Comparison of ENCODE assay signal across 17 cellular contexts in the genomic region with DNA sequence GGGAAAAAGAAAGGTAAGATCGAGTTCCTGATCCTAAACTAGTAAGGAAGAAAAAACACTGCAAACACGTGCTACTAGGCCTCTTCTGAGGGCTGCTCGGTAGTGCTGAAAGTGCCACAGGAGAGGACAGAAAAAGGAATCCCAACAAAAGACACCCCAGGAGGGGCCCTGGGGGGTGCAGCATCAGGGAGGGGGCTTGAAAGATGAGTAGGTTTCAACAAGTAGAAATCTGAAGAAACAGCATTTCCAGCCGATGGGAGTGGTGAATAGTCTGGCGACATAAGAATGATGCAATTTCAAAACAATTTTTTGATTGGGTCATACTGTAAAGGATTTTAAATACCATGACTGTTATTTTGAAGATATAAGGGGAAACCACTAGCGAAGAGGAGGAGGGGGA.
DNase-seq lines count a peak whose midpoint lies in the region; ATAC-seq, FAIRE-seq and TF ChIP-seq lines count a peak whose summit lies in the region.
"Had no signal": no experiment of that assay in that cellular context is flagged by ENCODE, and none has a peak within 500 bp of the region (broad histone marks: within the 10 kb centered on the region; RNA-seq: fewer than 3 reads in every experiment).

No MANE protein-coding gene starts in this region.

- H3K4me3 ChIP-seq in H1 (ENCODE audit: extremely low read depth in 1 of 4, insufficient read depth in 2 of 4, low read depth in 3 of 4, low read length in 4 of 4), result no peak overlapping the region
- H3K4me3 ChIP-seq in neural progenitor cell, result no peak overlapping the region
- H3K4me3 ChIP-seq: gastroesophageal sphincter, vagina had no signal

- H3K23me2 ChIP-seq in H1 (ENCODE audit: low read depth, low read length), result no peaks in the 10 kb centered on the region

- CTCF ChIA-PET in H1 (lab: Charles Lee; ENCODE audit: partially characterized antibody), result no interaction called here

- H3K56ac ChIP-seq in H1 (replicated peaks; ENCODE audit: insufficient read length, low read depth, low read length), result no peak overlapping the region

- H3K27me3 ChIP-seq in H1 (replicated peaks in 1 of 4; ENCODE audit: control insufficient read depth in 3 of 4, extremely low read depth in 1 of 4, insufficient read depth in 3 of 4, low read length in 3 of 4), result no peaks in the 10 kb centered on the region
- H3K27me3 ChIP-seq in neural progenitor cell, result no peaks in the 10 kb centered on the region
- H3K27me3 ChIP-seq: gastroesophageal sphincter, vagina had no signal

- no peak overlapping the region for H4K8ac ChIP-seq in H1 (ENCODE audit: extremely low read depth, insufficient read depth, low read length)

- H3K23ac ChIP-seq in H1 (ENCODE audit: insufficient read length), result no peak overlapping the region

- ATAC-seq in HG02610 (IDR thresholded peaks at IDR 0.05; ENCODE audit: unreplicated experiment) (no peak), GM19023 (IDR thresholded peaks at IDR 0.05; ENCODE audit: unreplicated experiment) (no peak)
- ATAC-seq: gastroesophageal sphincter had no signal

- TF ChIP-seq RAD21 in H1 (IDR thresholded peaks at IDR 0.05 in 1 of 2, conservative IDR thresholded peaks at IDR 0.05 in 1 of 2; ENCODE audit: low read depth in 2 of 2, low read length in 2 of 2), result no peak

- H3K4me1 ChIP-seq in H1 (replicated peaks in 1 of 4; ENCODE audit: control insufficient read depth in 3 of 4, insufficient read depth in 4 of 4, low read length in 3 of 4) (peaks cover 0 to 6% (median 0%) of the 10 kb centered on the region in 4 experiments; a peak in 3 of 7 replicates), neural progenitor cell (peaks cover 12% of the 10 kb centered on the region)
- H3K4me1 ChIP-seq: gastroesophageal sphincter, vagina had no signal

- no peak overlapping the region for H2AFZ ChIP-seq in H1 (ENCODE audit: low read length)
- H2AFZ ChIP-seq in neural progenitor cell (replicated peaks), result no peak overlapping the region

- FAIRE-seq in H1 (lab: Jason Lieb, UNC), result no peak
- FAIRE-seq: GM19239, small intestine had no signal

- H3K9me3 ChIP-seq in H1 (ENCODE audit: insufficient read depth in 2 of 2, low read depth in 1 of 2, low read length in 1 of 2), result no peaks in the 10 kb centered on the region
- no peaks in the 10 kb centered on the region for H3K9me3 ChIP-seq in neural progenitor cell (ENCODE audit: low read depth)
- H3K9me3 ChIP-seq: gastroesophageal sphincter, vagina had no signal

- H2BK5ac ChIP-seq in H1 (ENCODE audit: low read depth, low read length), result no peak overlapping the region

- no peak overlapping the region for H3K18ac ChIP-seq in H1 (ENCODE audit: extremely low read depth, low read length)

- peaks cover 0 to 2% of the 10 kb centered on the region in 2 experiments for H4K20me1 ChIP-seq in H1 (replicated peaks in 1 of 2; ENCODE audit: control insufficient read depth in 1 of 2, insufficient read depth in 2 of 2, low read length in 2 of 2)
- H4K20me1 ChIP-seq in neural progenitor cell (ENCODE audit: low read depth), result no peaks in the 10 kb centered on the region

- POLR2A ChIA-PET in H1 (lab: Charles Lee; ENCODE audit: partially characterized antibody), result no interaction called here

- no peaks in the 10 kb centered on the region for H3K4me1 Mint-ChIP-seq in T-helper 2 cell treated with Interferon-gamma antibody and Interleukin-4, amounts not matched to agents 5 μg/mL and 100 μg/mL, for 36 hours (ENCODE audit: low read depth)
- peaks cover 35% of the 10 kb centered on the region for H3K4me1 Mint-ChIP-seq in neural progenitor cell

- no peak overlapping the region for H2BK15ac ChIP-seq in H1 (ENCODE audit: low read length)

- peak overlapping the region; percentile 23 for H3K27ac Mint-ChIP-seq in T-helper 2 cell treated with Interferon-gamma antibody and Interleukin-4, amounts not matched to agents 5 μg/mL and 100 μg/mL, for 36 hours
- no peak overlapping the region for H3K27ac Mint-ChIP-seq in neural progenitor cell
- H3K27ac Mint-ChIP-seq: activated CD4-positive, alpha-beta T cell treated with anti-CD3 and anti-CD28 coated beads, Interleukin-2, amount 10 ng/mL, durations not matched to agents 24 days and 14 days; activated T-helper 1 cell treated with anti-CD3 and anti-CD28 coated beads, Interleukin-12 subunit alpha, Interleukin-12 subunit beta, Interleukin-2, Interleukin-4 antibody, amounts not matched to agents 30 ng/mL and 10 ng/mL and 1 ng/mL, durations not matched to agents 14 hours and 24 hours and 36 hours had no signal

- H3K36me3 ChIP-seq in H1 (ENCODE audit: control insufficient read depth in 2 of 4, insufficient read depth in 4 of 4, low read length in 3 of 4), result peaks cover 4 to 16% (median 10%) of the 10 kb centered on the region in 4 experiments; a peak in 6 of 8 replicates
- H3K36me3 ChIP-seq in neural progenitor cell, result no peaks in the 10 kb centered on the region

- DNase-seq in T-helper 2 cell treated with Interferon-gamma antibody and Interleukin-4, amounts not matched to agents 5 μg/mL and 100 μg/mL, for 36 hours (ENCODE audit: low spot score), result no peak
- DNase-seq in T-helper 2 cell (no peak), NOMO-1 treated with DMSO at 0.1 percent for 48 hours (lab: John Stamatoyannopoulos, UW; ENCODE audit: unreplicated experiment) (peak; percentile 57), H1 (ENCODE audit: low read depth in 1 of 2, low spot score in 2 of 2) (no peak), neural progenitor cell (ENCODE audit: low spot score) (peak; percentile 56), SHP77 (lab: John Stamatoyannopoulos, UW) (no peak)
- DNase-seq: activated CD4-positive, alpha-beta T cell treated with anti-CD3 and anti-CD28 coated beads, Interleukin-2, amount 10 ng/mL, durations not matched to agents 24 days and 14 days; effector CD8-positive, alpha-beta T cell; NCI-H526; occipital lobe; small intestine had no signal

- no peak for TF ChIP-seq EP300 in H1 (IDR thresholded peaks at IDR 0.05; ENCODE audit: borderline replicate concordance in 1 of 2, low read depth in 2 of 2, low read length in 2 of 2)

- no peaks in the 10 kb centered on the region for H3K27me3 Mint-ChIP-seq in T-helper 2 cell treated with Interferon-gamma antibody and Interleukin-4, amounts not matched to agents 5 μg/mL and 100 μg/mL, for 36 hours (ENCODE audit: low read depth)
- H3K27me3 Mint-ChIP-seq in neural progenitor cell (ENCODE audit: insufficient read depth, low read depth), result peaks cover 2% of the 10 kb centered on the region
- H3K27me3 Mint-ChIP-seq: activated CD4-positive, alpha-beta T cell treated with anti-CD3 and anti-CD28 coated beads, Interleukin-2, amount 10 ng/mL, durations not matched to agents 24 days and 14 days had no signal

- H2BK12ac ChIP-seq in H1 (ENCODE audit: low read depth, low read length), result no peak overlapping the region

- no peak overlapping the region for H3K4ac ChIP-seq in H1 (replicated peaks; ENCODE audit: insufficient read length, low read depth, low read length)

- no peaks in the 10 kb centered on the region for H3K9me3 Mint-ChIP-seq in T-helper 2 cell treated with Interferon-gamma antibody and Interleukin-4, amounts not matched to agents 5 μg/mL and 100 μg/mL, for 36 hours
- H3K9me3 Mint-ChIP-seq in neural progenitor cell, result peaks cover 2% of the 10 kb centered on the region
- H3K9me3 Mint-ChIP-seq: activated CD4-positive, alpha-beta T cell treated with anti-CD3 and anti-CD28 coated beads, Interleukin-2, amount 10 ng/mL, durations not matched to agents 24 days and 14 days; activated T-helper 1 cell treated with anti-CD3 and anti-CD28 coated beads, Interleukin-12 subunit alpha, Interleukin-12 subunit beta, Interleukin-2, Interleukin-4 antibody, amounts not matched to agents 30 ng/mL and 10 ng/mL and 1 ng/mL, durations not matched to agents 14 hours and 24 hours and 36 hours had no signal

- no peak overlapping the region for H4K91ac ChIP-seq in H1 (replicated peaks; ENCODE audit: insufficient read length, low read length)

- no peak overlapping the region for H2AK5ac ChIP-seq in H1 (ENCODE audit: low read depth, low read length)

- H3K27ac ChIP-seq in H1 (ENCODE audit: low read depth, low read length) (no peak overlapping the region), neural progenitor cell (peak overlapping the region; percentile 65)
- H3K27ac ChIP-seq: gastroesophageal sphincter, vagina had no signal

- H3K36me3 Mint-ChIP-seq in T-helper 2 cell treated with Interferon-gamma antibody and Interleukin-4, amounts not matched to agents 5 μg/mL and 100 μg/mL, for 36 hours (ENCODE audit: low read depth), result peaks cover 37% of the 10 kb centered on the region
- peaks cover 45% of the 10 kb centered on the region for H3K36me3 Mint-ChIP-seq in neural progenitor cell

- peak overlapping the region in 1 of 2 experiments; percentile 10; a peak in 1 of 4 replicates for H3K4me2 ChIP-seq in H1 (ENCODE audit: insufficient read depth in 1 of 2, low read depth in 2 of 2, low read length in 2 of 2)
- peak overlapping the region; percentile 42 for H3K4me2 ChIP-seq in neural progenitor cell

- no peak overlapping the region for H3K14ac ChIP-seq in H1 (ENCODE audit: insufficient read length)

- H4K5ac ChIP-seq in H1 (ENCODE audit: insufficient read length, low read depth, low read length), result no peak overlapping the region

- WGBS in H1 (ENCODE audit: extremely low coverage in 1 of 2, insufficient coverage in 1 of 2, insufficient read length in 1 of 2, insufficient replicate concordance in 2 of 2, low coverage in 1 of 2, low lambda C conversion rate in 2 of 2, missing lambda C conversion rate in 1 of 2), 2 experiments, result 61% methylated on average over 6 of the region's 6 CpGs; no CpG with 5 or more reads in 1 of the 2 experiments

- no peak overlapping the region for H2BK120ac ChIP-seq in H1 (replicated peaks; ENCODE audit: low read depth, low read length)

- peaks cover 12% of the 10 kb centered on the region for H3F3A ChIP-seq in neural progenitor cell (ENCODE audit: low read depth)

- no peak for TF ChIP-seq CTCF in H1 (IDR thresholded peaks at IDR 0.05; ENCODE audit: control extremely low read depth in 1 of 3, insufficient read depth in 1 of 3, low read depth in 1 of 3, low read length in 3 of 3)
- no peak for TF ChIP-seq CTCF in neural progenitor cell (IDR thresholded peaks at IDR 0.05)

- TF ChIP-seq POLR2A in H1 (IDR thresholded peaks at IDR 0.05; ENCODE audit: control extremely low read depth in 1 of 2, low read depth in 2 of 2, low read length in 2 of 2), result no peak

- H2BK20ac ChIP-seq in H1 (ENCODE audit: low read length), result no peak overlapping the region

- H3K4me3 Mint-ChIP-seq in T-helper 2 cell treated with Interferon-gamma antibody and Interleukin-4, amounts not matched to agents 5 μg/mL and 100 μg/mL, for 36 hours, result no peak overlapping the region
- H3K4me3 Mint-ChIP-seq in neural progenitor cell, result no peak overlapping the region
- H3K4me3 Mint-ChIP-seq: activated CD4-positive, alpha-beta T cell treated with anti-CD3 and anti-CD28 coated beads, Interleukin-2, amount 10 ng/mL, durations not matched to agents 24 days and 14 days; activated T-helper 1 cell treated with anti-CD3 and anti-CD28 coated beads, Interleukin-12 subunit alpha, Interleukin-12 subunit beta, Interleukin-2, Interleukin-4 antibody, amounts not matched to agents 30 ng/mL and 10 ng/mL and 1 ng/mL, durations not matched to agents 14 hours and 24 hours and 36 hours had no signal

- no peaks in the 10 kb centered on the region for H3K79me1 ChIP-seq in H1 (ENCODE audit: low read depth, low read length)

- H3K79me2 ChIP-seq in H1 (ENCODE audit: control insufficient read depth in 1 of 2, insufficient read depth in 2 of 2, low read length in 2 of 2) (no peaks in the 10 kb centered on the region), neural progenitor cell (ENCODE audit: low read depth) (no peaks in the 10 kb centered on the region)

- H3K9ac ChIP-seq in H1 (replicated peaks in 1 of 4; ENCODE audit: extremely low read depth in 1 of 4, low read depth in 3 of 4, low read length in 3 of 4) (no peak overlapping the region), neural progenitor cell (no peak overlapping the region)

Comparison
In these comparisons a context has a peak if more than half of its experiments do, and no peak if none do; other contexts are left out.
1. DNase-seq: peak in NOMO-1 treated with DMSO at 0.1 percent for 48 hours (single experiment) and neural progenitor cell (single experiment); none in T-helper 2 cell treated with Interferon-gamma antibody and Interleukin-4, amounts not matched to agents 5 μg/mL and 100 μg/mL, for 36 hours (single experiment), T-helper 2 cell (0 of 5), H1 (0 of 2) and SHP77 (0 of 2).